In the genomic region with DNA sequence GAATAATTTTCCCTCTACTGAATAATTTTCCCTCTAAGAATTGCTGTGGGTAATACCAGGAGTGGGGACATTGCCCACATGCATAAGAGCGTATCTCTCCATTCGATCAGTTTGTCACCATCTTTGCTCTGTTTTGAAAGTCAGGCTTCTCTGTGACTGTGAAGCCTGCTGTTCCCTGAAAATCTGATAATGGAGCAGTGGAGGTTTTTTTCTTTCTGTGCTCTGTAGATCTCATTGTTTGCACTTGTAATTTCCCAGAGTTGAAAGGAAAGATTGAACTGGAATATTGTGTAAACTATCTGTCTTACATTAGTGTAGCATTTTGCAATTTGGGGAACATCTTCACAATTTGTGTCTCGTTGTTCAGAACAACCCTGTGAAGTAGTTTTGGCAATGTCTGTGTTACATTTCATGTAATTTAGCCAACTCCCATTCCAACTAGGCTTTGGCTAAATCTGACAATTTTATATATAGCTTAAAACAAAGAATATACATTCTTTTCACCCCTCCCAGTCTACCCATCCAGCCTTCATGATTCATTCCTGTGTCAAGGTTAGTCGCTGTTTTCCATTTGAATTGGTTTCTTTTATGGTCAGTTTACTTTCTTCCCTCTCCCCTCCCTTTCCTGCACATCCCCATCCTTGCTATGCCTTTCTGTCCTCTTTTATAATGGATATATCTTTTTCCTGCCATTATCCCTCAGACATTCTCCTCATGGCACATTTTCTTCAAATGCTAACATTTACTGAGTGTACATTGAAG, we compare ENCODE assay signal across 10 cellular contexts. TPM values are rescaled to one million over a fixed set of nuclear protein-coding genes. Genes with fewer than 3 reads are reported as not detected.
DNase-seq lines count a peak whose midpoint lies in the region; ATAC-seq and TF ChIP-seq lines count a peak whose summit lies in the region.
"Had no signal": no experiment of that assay in that cellular context is flagged by ENCODE, and none has a peak within 500 bp of the region (broad histone marks: within the 10 kb centered on the region; RNA-seq: fewer than 3 reads in every experiment).

No MANE protein-coding gene starts in this region.

- no peaks in the 10 kb centered on the region for H3K36me3 ChIP-seq in CD8-positive, alpha-beta memory T cell (ENCODE audit: insufficient read depth, low read length)
- no peaks in the 10 kb centered on the region for H3K36me3 ChIP-seq in endodermal cell (ENCODE audit: control insufficient read depth, insufficient read depth, low read length)

- peaks cover 3 to 32% (median 7%) of the 10 kb centered on the region in 3 donors for H3K36me3 Mint-ChIP-seq in CD8-positive, alpha-beta memory T cell
- peaks cover 5% of the 10 kb centered on the region for H3K36me3 Mint-ChIP-seq in endodermal cell (ENCODE audit: low read depth)
- H3K36me3 Mint-ChIP-seq in nephron progenitor cell (ENCODE audit: low read depth) = peaks cover 4% of the 10 kb centered on the region

- H3K9me3 ChIP-seq in CD8-positive, alpha-beta memory T cell (ENCODE audit: low read length) = no peaks in the 10 kb centered on the region
- H3K9me3 ChIP-seq in endodermal cell (ENCODE audit: control insufficient read depth, low read length) = no peaks in the 10 kb centered on the region

- POLR2A ChIA-PET in CD8-positive, alpha-beta memory T cell (lab: Charles Lee) = no interaction called here

- peaks cover 13% of the 10 kb centered on the region for H3K4me1 ChIP-seq in CD8-positive, alpha-beta memory T cell (ENCODE audit: insufficient read depth, low read length)
- H3K4me1 ChIP-seq in endodermal cell (ENCODE audit: control insufficient read depth, insufficient read depth, low read length) = no peaks in the 10 kb centered on the region

- peaks cover 0 to 2% (median 0%) of the 10 kb centered on the region in 5 donors for H3K9me3 Mint-ChIP-seq in CD8-positive, alpha-beta memory T cell
- H3K9me3 Mint-ChIP-seq in endodermal cell (peaks cover 16% of the 10 kb centered on the region), nephron progenitor cell (peaks cover 17% of the 10 kb centered on the region)

- WGBS in endodermal cell (ENCODE audit: insufficient coverage in 1 of 2, insufficient read length in 1 of 2), 2 experiments = 56% methylated on average over 4 of the region's 4 CpGs; no CpG with 5 or more reads in 1 of the 2 experiments

- no peak overlapping the region for H3K9ac ChIP-seq in endodermal cell (ENCODE audit: extremely low read depth, low read length, poor library complexity, severe bottlenecking)

- no peaks in the 10 kb centered on the region for H3K27me3 ChIP-seq in CD8-positive, alpha-beta memory T cell (ENCODE audit: insufficient read depth, low read length, poor library complexity, severe bottlenecking)
- H3K27me3 ChIP-seq in endodermal cell (ENCODE audit: control insufficient read depth, insufficient read depth, low read length, poor library complexity, severe bottlenecking) = no peaks in the 10 kb centered on the region

- H3K4me1 Mint-ChIP-seq in CD8-positive, alpha-beta memory T cell = peaks cover 30 to 64% (median 50%) of the 10 kb centered on the region in 3 donors
- H3K4me1 Mint-ChIP-seq in endodermal cell (peaks cover 18% of the 10 kb centered on the region), nephron progenitor cell (peaks cover 26% of the 10 kb centered on the region)

- peak overlapping the region; percentile 24 to 80 (median 64) for H3K4me3 Mint-ChIP-seq in CD8-positive, alpha-beta memory T cell
- H3K4me3 Mint-ChIP-seq in endodermal cell (peak overlapping the region; percentile 29), nephron progenitor cell (peak overlapping the region; percentile 69)

- no peak overlapping the region for H3K27ac ChIP-seq in CD8-positive, alpha-beta memory T cell (ENCODE audit: low read depth, low read length)
- no peak overlapping the region for H3K27ac ChIP-seq in endodermal cell (ENCODE audit: low read depth, low read length)

- CTCF ChIA-PET in CD8-positive, alpha-beta memory T cell (lab: Charles Lee) = no interaction called here

- no peaks in the 10 kb centered on the region for H3K27me3 Mint-ChIP-seq in CD8-positive, alpha-beta memory T cell
- no peaks in the 10 kb centered on the region for H3K27me3 Mint-ChIP-seq in endodermal cell (ENCODE audit: insufficient read depth)
- no peaks in the 10 kb centered on the region for H3K27me3 Mint-ChIP-seq in nephron progenitor cell (ENCODE audit: low read depth, poor library complexity)

- H3K27ac Mint-ChIP-seq in CD8-positive, alpha-beta memory T cell = peak overlapping the region in 2 of 8 donors; percentile 66 to 76
- no peak overlapping the region for H3K27ac Mint-ChIP-seq in endodermal cell
- H3K27ac Mint-ChIP-seq in nephron progenitor cell = peak overlapping the region; percentile 23

- H3K4me3 ChIP-seq in CD8-positive, alpha-beta memory T cell (ENCODE audit: low read length) = no peak overlapping the region
- H3K4me3 ChIP-seq in endodermal cell (ENCODE audit: low read length) = peak overlapping the region; percentile 75

- ATAC-seq in GM21717 (IDR thresholded peaks at IDR 0.05; ENCODE audit: unreplicated experiment) = no peak
- ATAC-seq: left ventricle myocardium superior had no signal

- DNase-seq in CD8-positive, alpha-beta memory T cell = no peak
- peak; percentile 24 for DNase-seq in OCI-M1 (lab: John Stamatoyannopoulos, UW)
- no peak for DNase-seq in endodermal cell
- no peak for DNase-seq in nephron progenitor cell
- DNase-seq in AG20443 (ENCODE audit: low spot score) = no peak
- DNase-seq in HuH-7.5 (ENCODE audit: low spot score) = no peak
- no peak for DNase-seq in islet precursor cell
- DNase-seq: amygdala, left ventricle myocardium superior had no signal

- TF ChIP-seq CTCF in endodermal cell (conservative IDR thresholded peaks at IDR 0.05) (no peak), nephron progenitor cell (IDR thresholded peaks at IDR 0.05) (no peak)

RNA-seq across cellular contexts. Expression of gene ZXDB, which starts 4.5 kb away (rescaled TPM):
- 1 to 10 TPM; 6.5 to 6.6 TPM for total RNA-seq in CD8-positive, alpha-beta memory T cell
- 5.6 TPM for polyA plus RNA-seq in CD8-positive, alpha-beta memory T cell
- total RNA-seq in endodermal cell = 1 to 10 TPM; 7.5 to 8.5 TPM
- polyA plus RNA-seq in endodermal cell (2013, experiment 1 of 2) = 7.1 TPM
- polyA plus RNA-seq in endodermal cell (2013, experiment 2 of 2) = 6.5 TPM
